Comparison of ENCODE assay signal across 8 cellular contexts in the genomic region with DNA sequence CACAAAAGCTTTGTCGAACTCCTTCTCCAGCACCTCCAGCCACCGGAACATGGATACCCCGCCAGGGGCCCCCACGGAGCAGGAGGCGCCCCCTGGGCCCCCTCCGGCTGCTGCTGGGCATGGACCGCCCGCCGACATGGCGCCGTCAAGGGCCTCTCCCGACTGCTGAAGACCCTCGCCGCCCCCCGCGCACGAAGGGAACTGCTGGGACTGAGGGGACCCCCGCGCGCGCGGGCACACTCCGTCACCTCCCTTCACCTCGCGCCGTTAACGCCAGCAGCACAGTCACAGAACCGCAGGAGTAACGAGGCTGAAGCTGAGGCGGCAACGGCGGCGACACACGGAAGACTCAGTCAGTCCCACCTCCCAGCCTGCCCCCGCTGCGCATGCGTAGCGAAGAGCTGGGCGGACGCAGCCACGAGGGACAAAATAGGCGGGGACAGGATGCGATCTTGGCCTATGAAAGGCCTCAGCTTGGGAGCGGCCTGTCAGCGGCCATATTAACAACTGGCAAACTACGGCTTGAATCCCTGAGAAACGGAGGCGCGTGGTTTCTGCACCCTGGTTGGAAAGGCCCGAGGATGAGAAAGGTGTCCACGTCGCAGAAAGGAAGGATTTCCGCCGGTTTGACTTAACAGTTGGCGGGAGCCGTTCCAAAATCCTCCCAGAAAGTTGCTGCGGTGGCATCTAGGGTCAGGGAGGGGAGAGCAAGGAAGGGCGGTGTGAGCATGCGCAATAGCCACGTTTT. TPM values are rescaled to one million over a fixed set of nuclear protein-coding genes. Genes with fewer than 3 reads are reported as not detected.
DNase-seq lines count a peak whose midpoint lies in the region; ATAC-seq and TF ChIP-seq lines count a peak whose summit lies in the region.

A gene (minus strand): TSS at position 361 of the 748 bp plus-strand sequence. CDS start 223 bp downstream, at position 138.

- ATAC-seq in HG03432 (IDR thresholded peaks at IDR 0.05; ENCODE audit: unreplicated experiment): peak; percentile 96

- peak; percentile 90 for TF ChIP-seq POLR2A in GM19099 (IDR thresholded peaks at IDR 0.05; ENCODE audit: extremely low read depth, insufficient read length, low read depth)

- H3K4me3 ChIP-seq in choroid plexus epithelial cell (ENCODE audit: low read depth, low read length) (peak within 1 kb of the TSS; percentile 88), kidney epithelial cell (ENCODE audit: low read depth, low read length) (peak within 1 kb of the TSS; percentile 78)

- DNase-seq in Ammon's horn (ENCODE audit: low spot score): peak; percentile 99
- peak; percentile 75 for DNase-seq in NCI-H510A (lab: John Stamatoyannopoulos, UW)
- DNase-seq in activated CD4-positive, alpha-beta T cell treated with anti-CD3 and anti-CD28 coated beads for 24 hours (ENCODE audit: low read depth in 2 of 2): peak; percentile 82 to 85
- peak; percentile 99 for DNase-seq in choroid plexus epithelial cell (ENCODE audit: low read depth)
- peak; percentile 92 for DNase-seq in kidney epithelial cell (ENCODE audit: low read depth)
- peak; percentile 90 to 91 for DNase-seq in stimulated activated CD4-positive, alpha-beta T cell treated with anti-CD3 and anti-CD28 coated beads, Interleukin-15, amount 100 ng/mL, for 48 hours (ENCODE audit: low read depth in 2 of 2)

- no peaks in the 10 kb centered on the region for H3K27me3 ChIP-seq in kidney epithelial cell (ENCODE audit: control insufficient read depth, insufficient read depth, low read length)

- H3K36me3 ChIP-seq in kidney epithelial cell (ENCODE audit: control insufficient read depth, insufficient read depth, low read length): no peaks in the 10 kb centered on the region

- peak; percentile 19 for TF ChIP-seq CTCF in choroid plexus epithelial cell (conservative IDR thresholded peaks at IDR 0.05; ENCODE audit: low read depth, low read length)
- TF ChIP-seq CTCF in kidney epithelial cell (IDR thresholded peaks at IDR 0.05; ENCODE audit: insufficient read depth, low read length, poor library complexity, severe bottlenecking): peak; percentile 18

RNA-seq across cellular contexts. Expression of the gene that starts here (rescaled TPM):
- total RNA-seq in kidney epithelial cell: 20.0 and 25.9 TPM in 2 replicates

Comparison
In these comparisons a context has a peak if more than half of its experiments do, and no peak if none do; other contexts are left out.
1. Peak in every context shown above with its lines: DNase-seq, ATAC-seq and H3K4me3 ChIP-seq.